In genomic region chr1:244353572-244354091, GRCh38 we compare ENCODE assay signal across 9 cellular contexts.
A peak's percentile ranks its signal among the peaks of the same experiment; 100 is the strongest.
DNase-seq lines count a peak whose midpoint lies in the region; ATAC-seq and TF ChIP-seq lines count a peak whose summit lies in the region.
"Had no signal": no experiment of that assay in that cellular context is flagged by ENCODE, and none has a peak within 500 bp of the region (broad histone marks: within the 10 kb centered on the region; RNA-seq: fewer than 3 reads in every experiment).

No MANE protein-coding gene starts in this region.

- H3K27me3 Mint-ChIP-seq in activated T-cell treated with anti-CD3 and anti-CD28 coated beads, Interleukin-2, amount 50 U/mL, for 72 hours (ENCODE audit: low read depth), result peaks cover 11% of the 10 kb centered on the region

- DNase-seq in AG09319 (ENCODE audit: extremely low read depth, low read depth) (peak; percentile 76), GM19240 (ENCODE audit: insufficient read length, low spot score) (peak; percentile 28), HK-2 (ENCODE audit: unreplicated experiment) (peak; percentile 89), left ventricle myocardium inferior (peak; percentile 22), smooth muscle cell of the brain vasculature (ENCODE audit: low read depth, low spot score) (peak; percentile 69)
- peak in 1 of 2 donors; percentile 45 for DNase-seq in activated T-cell treated with anti-CD3 and anti-CD28 coated beads, Interleukin-2, amount 50 U/mL, for 72 hours
- DNase-seq in activated effector memory CD4-positive, alpha-beta T cell treated with Interleukin-2 at 50 U/mL for 16 hours, result no peak

- no peaks in the 10 kb centered on the region for H3K36me3 ChIP-seq in left ventricle myocardium inferior

- H3K27me3 ChIP-seq in left ventricle myocardium inferior (ENCODE audit: low read depth), result no peaks in the 10 kb centered on the region

- peaks cover 7% of the 10 kb centered on the region for H3K9me3 ChIP-seq in left ventricle myocardium inferior (replicated peaks)

- no peaks in the 10 kb centered on the region for H3K9me3 Mint-ChIP-seq in activated T-cell treated with anti-CD3 and anti-CD28 coated beads, Interleukin-2, amount 50 U/mL, for 72 hours

- H3K36me3 Mint-ChIP-seq in activated T-cell treated with anti-CD3 and anti-CD28 coated beads, Interleukin-2, amount 50 U/mL, for 72 hours (ENCODE audit: insufficient read depth in 2 of 2), result no peaks in the 10 kb centered on the region

- intact Hi-C loops in left ventricle myocardium inferior (cut with micrococcal nuclease), result no loop called here

- H3K4me3 ChIP-seq in left ventricle myocardium inferior, result no peak overlapping the region

- peak overlapping the region in 1 of 2 donors; percentile 62 for H3K4me3 Mint-ChIP-seq in activated T-cell treated with anti-CD3 and anti-CD28 coated beads, Interleukin-2, amount 50 U/mL, for 72 hours

- peaks cover 7% of the 10 kb centered on the region for H3K4me1 ChIP-seq in left ventricle myocardium inferior

- TF ChIP-seq CTCF in AG09319 (IDR thresholded peaks at IDR 0.05; ENCODE audit: low read depth, low read length) (no peak), left ventricle myocardium inferior (IDR thresholded peaks at IDR 0.05; ENCODE audit: borderline replicate concordance) (no peak)

- H3K4me1 Mint-ChIP-seq in activated T-cell treated with anti-CD3 and anti-CD28 coated beads, Interleukin-2, amount 50 U/mL, for 72 hours (ENCODE audit: low read depth), result peaks cover 23% of the 10 kb centered on the region

- H3K27ac ChIP-seq in left ventricle myocardium inferior (replicated peaks), result peak overlapping the region; percentile 6
- H3K27ac ChIP-seq: HL-60 had no signal

- H3K27ac Mint-ChIP-seq in activated T-cell treated with anti-CD3 and anti-CD28 coated beads, Interleukin-2, amount 50 U/mL, for 72 hours, result no peak overlapping the region

- peak; percentile 32 to 88 for ATAC-seq in activated T-cell treated with anti-CD3 and anti-CD28 coated beads, Interleukin-2, amount 50 U/mL, for 72 hours (replicated peaks in 1 of 2)
- ATAC-seq in GM18873 (IDR thresholded peaks at IDR 0.05; ENCODE audit: low FRiP score, unreplicated experiment), result no peak
